1 cellular context compared by ENCODE assay signal in genomic region chr12:53956251-53956887, GRCh38.
TF ChIP-seq lines count a peak whose summit lies in the region.

No MANE protein-coding gene starts in this region.

TF ChIP-seq in HepG2, 621 proteins besides CTCF, POLR2A, EP300 and RAD21:
- TF ChIP-seq ZNF354B (CRISPR knock-in tag; IDR thresholded peaks at IDR 0.05): no peak
- no peak for TF ChIP-seq ELF1 (CRISPR knock-in tag; IDR thresholded peaks at IDR 0.05)
- no peak for TF ChIP-seq ZNF782 (CRISPR knock-in tag; IDR thresholded peaks at IDR 0.05; ENCODE audit: borderline replicate concordance)
- TF ChIP-seq ZNF567 (CRISPR knock-in tag; IDR thresholded peaks at IDR 0.05; ENCODE audit: borderline replicate concordance): no peak
- no peak for TF ChIP-seq BATF2 (CRISPR knock-in tag; IDR thresholded peaks at IDR 0.05)
- TF ChIP-seq ADNP (CRISPR knock-in tag; IDR thresholded peaks at IDR 0.05): no peak
- no peak for TF ChIP-seq HNF4A (CRISPR knock-in tag; IDR thresholded peaks at IDR 0.05)
- no peak for TF ChIP-seq ZNF3 (CRISPR knock-in tag; IDR thresholded peaks at IDR 0.05)
- no peak for TF ChIP-seq ARHGAP35 (CRISPR knock-in tag; IDR thresholded peaks at IDR 0.05; ENCODE audit: borderline replicate concordance)
- TF ChIP-seq FLYWCH1 (CRISPR knock-in tag; IDR thresholded peaks at IDR 0.05): no peak
- no peak for TF ChIP-seq NAIF1 (CRISPR knock-in tag; IDR thresholded peaks at IDR 0.05; ENCODE audit: borderline replicate concordance)
- no peak for TF ChIP-seq XBP1 (CRISPR knock-in tag; IDR thresholded peaks at IDR 0.05)
- no peak for TF ChIP-seq ZNF264 (CRISPR knock-in tag; IDR thresholded peaks at IDR 0.05)
- TF ChIP-seq NFE2 (CRISPR knock-in tag; IDR thresholded peaks at IDR 0.05): no peak
